ENCODE assay signal across 36 cellular contexts in genomic region chr11:119038884-119039283, GRCh38.
"Had no signal": no experiment of that assay in that cellular context is flagged by ENCODE, and none has a peak within 500 bp of the region (broad histone marks: within the 10 kb centered on the region; RNA-seq: fewer than 3 reads in every experiment).

No MANE protein-coding gene starts in this region.

- H3K27me3 ChIP-seq: adrenal gland, cardiac muscle cell, dorsolateral prefrontal cortex, gastrocnemius medialis, stomach, thyroid gland, upper lobe of left lung, vagina had no signal

- H3K9me3 ChIP-seq: adrenal gland, gastrocnemius medialis, left ventricle myocardium inferior, stomach, thyroid gland, upper lobe of left lung, vagina had no signal

- H3K27me3 Mint-ChIP-seq: activated CD4-positive, alpha-beta memory T cell treated with anti-CD3 and anti-CD28 coated beads for 36 hours; activated CD4-positive, alpha-beta T cell treated with anti-CD3 and anti-CD28 coated beads, Interleukin-2, amount 10 ng/mL, durations not matched to agents 24 days and 14 days; activated naive CD8-positive, alpha-beta T cell treated with anti-CD3 and anti-CD28 coated beads for 36 hours; stimulated activated memory B cell treated with anti-CD40 and anti-IgM and Interleukin-4, amounts not matched to agents 10 μg/mL and 1 μg/mL and 100 μg/mL, for 72 hours had no signal

- FAIRE-seq: TTC549 had no signal

- H3K4me1 Mint-ChIP-seq: brain, natural killer cell had no signal

- DNase-seq: activated CD4-positive, alpha-beta memory T cell treated with anti-CD3 and anti-CD28 coated beads for 36 hours; activated CD4-positive, alpha-beta T cell treated with anti-CD3 and anti-CD28 coated beads, Interleukin-2, amount 10 ng/mL, durations not matched to agents 24 days and 14 days; activated CD4-positive, CD25-positive, alpha-beta regulatory T cell treated with anti-CD3 and anti-CD28 coated beads, Interleukin-2, amount 50 U/mL, for 72 hours; activated CD8-positive, alpha-beta memory T cell treated with anti-CD3 and anti-CD28 coated beads, Interleukin-2, amount 50 U/mL, for 4 hours; activated effector memory CD4-positive, alpha-beta T cell treated with anti-CD3 and anti-CD28 coated beads, Interleukin-2, amount 50 U/mL, for 16 hours; activated naive CD4-positive, alpha-beta T cell treated with anti-CD3 and anti-CD28 coated beads for 36 hours; activated naive CD8-positive, alpha-beta T cell treated with anti-CD3 and anti-CD28 coated beads for 36 hours; activated T-cell treated with anti-CD3 and anti-CD28 coated beads, Interleukin-2, amount 50 U/mL, for 1 hour; adrenal gland; cerebellar nuclear complex; dorsolateral prefrontal cortex; effector memory CD4-positive, alpha-beta T cell; erythroblast; gastrocnemius medialis; glutamatergic neuron; islet precursor cell; left ventricle myocardium inferior; mesendoderm; natural killer cell; stimulated activated CD4-positive, alpha-beta T cell treated with anti-CD3 and anti-CD28 coated beads, Interleukin-4, amount 100 ng/mL, for 4 hours; stimulated activated CD8-positive, alpha-beta memory T cell treated with anti-CD3 and anti-CD28 coated beads, Interleukin-4, amount 100 ng/mL, for 48 hours; stomach; T-helper 9 cell; thyroid gland; upper lobe of left lung had no signal

- H3K4me3 ChIP-seq: adrenal gland, cardiac muscle cell, coronary artery, dorsolateral prefrontal cortex, gastrocnemius medialis, left ventricle myocardium inferior, lung, skin epidermis, stomach, thyroid gland, upper lobe of left lung, vagina had no signal

- H3K9me3 Mint-ChIP-seq: activated CD4-positive, alpha-beta memory T cell treated with anti-CD3 and anti-CD28 coated beads for 36 hours; activated CD4-positive, alpha-beta T cell treated with anti-CD3 and anti-CD28 coated beads, Interleukin-2, amount 10 ng/mL, durations not matched to agents 24 days and 14 days; activated naive CD4-positive, alpha-beta T cell treated with anti-CD3 and anti-CD28 coated beads for 36 hours; activated naive CD8-positive, alpha-beta T cell treated with anti-CD3 and anti-CD28 coated beads for 36 hours; activated T-helper 1 cell treated with anti-CD3 and anti-CD28 coated beads, Interleukin-12 subunit alpha, Interleukin-12 subunit beta, Interleukin-2, Interleukin-4 antibody, amounts not matched to agents 30 ng/mL and 10 ng/mL and 1 ng/mL, durations not matched to agents 14 hours and 24 hours and 36 hours; brain; natural killer cell; stimulated activated memory B cell treated with anti-CD40 and anti-IgM and Interleukin-4, amounts not matched to agents 10 μg/mL and 1 μg/mL and 100 μg/mL, for 72 hours; T-helper 1 cell treated with Interleukin-12 subunit alpha and Interleukin-12 subunit beta and Interleukin-4 antibody, amounts not matched to agents 30 μg/mL and 1 μg/mL, for 36 hours had no signal

- H3K27ac ChIP-seq: adrenal gland, cardiac muscle cell, coronary artery, dorsolateral prefrontal cortex, gastrocnemius medialis, left ventricle myocardium inferior, skin epidermis, stomach, thyroid gland, upper lobe of left lung, vagina had no signal

- H3K36me3 Mint-ChIP-seq: activated CD4-positive, alpha-beta memory T cell treated with anti-CD3 and anti-CD28 coated beads for 36 hours; activated naive CD8-positive, alpha-beta T cell treated with anti-CD3 and anti-CD28 coated beads for 36 hours; brain; natural killer cell; stimulated activated memory B cell treated with anti-CD40 and anti-IgM and Interleukin-4, amounts not matched to agents 10 μg/mL and 1 μg/mL and 100 μg/mL, for 72 hours had no signal

- H3K4me1 ChIP-seq: adrenal gland, gastrocnemius medialis, left ventricle myocardium inferior, stomach, upper lobe of left lung, vagina had no signal

- H3K36me3 ChIP-seq: adrenal gland, cardiac muscle cell, gastrocnemius medialis, left ventricle myocardium inferior, thyroid gland, upper lobe of left lung, vagina had no signal

- H3K4me3 Mint-ChIP-seq: activated CD4-positive, alpha-beta memory T cell treated with anti-CD3 and anti-CD28 coated beads for 36 hours; activated CD4-positive, alpha-beta T cell treated with anti-CD3 and anti-CD28 coated beads, Interleukin-2, amount 10 ng/mL, durations not matched to agents 24 days and 14 days; activated naive CD4-positive, alpha-beta T cell treated with anti-CD3 and anti-CD28 coated beads for 36 hours; activated naive CD8-positive, alpha-beta T cell treated with anti-CD3 and anti-CD28 coated beads for 36 hours; activated T-helper 1 cell treated with anti-CD3 and anti-CD28 coated beads, Interleukin-12 subunit alpha, Interleukin-12 subunit beta, Interleukin-2, Interleukin-4 antibody, amounts not matched to agents 30 ng/mL and 10 ng/mL and 1 ng/mL, durations not matched to agents 14 hours and 24 hours and 36 hours; brain; natural killer cell; stimulated activated memory B cell treated with anti-CD40 and anti-IgM and Interleukin-4, amounts not matched to agents 10 μg/mL and 1 μg/mL and 100 μg/mL, for 72 hours; T-helper 1 cell treated with Interleukin-12 subunit alpha and Interleukin-12 subunit beta and Interleukin-4 antibody, amounts not matched to agents 30 μg/mL and 1 μg/mL, for 36 hours had no signal

- ATAC-seq: gastrocnemius medialis; natural killer cell; sciatic nerve; stimulated activated memory B cell treated with anti-CD40 and anti-IgM and Interleukin-4, amounts not matched to agents 10 μg/mL and 1 μg/mL and 100 μg/mL, for 72 hours had no signal

- H3K27ac Mint-ChIP-seq: activated CD4-positive, alpha-beta memory T cell treated with anti-CD3 and anti-CD28 coated beads for 36 hours; activated CD4-positive, alpha-beta T cell treated with anti-CD3 and anti-CD28 coated beads, Interleukin-2, amount 10 ng/mL, durations not matched to agents 24 days and 14 days; activated naive CD4-positive, alpha-beta T cell treated with anti-CD3 and anti-CD28 coated beads for 36 hours; activated naive CD8-positive, alpha-beta T cell treated with anti-CD3 and anti-CD28 coated beads for 36 hours; activated T-helper 1 cell treated with anti-CD3 and anti-CD28 coated beads, Interleukin-12 subunit alpha, Interleukin-12 subunit beta, Interleukin-2, Interleukin-4 antibody, amounts not matched to agents 30 ng/mL and 10 ng/mL and 1 ng/mL, durations not matched to agents 14 hours and 24 hours and 36 hours; natural killer cell; stimulated activated memory B cell treated with anti-CD40 and anti-IgM and Interleukin-4, amounts not matched to agents 10 μg/mL and 1 μg/mL and 100 μg/mL, for 72 hours; T-helper 1 cell treated with Interleukin-12 subunit alpha and Interleukin-12 subunit beta and Interleukin-4 antibody, amounts not matched to agents 30 μg/mL and 1 μg/mL, for 36 hours had no signal
